In the genomic region with DNA sequence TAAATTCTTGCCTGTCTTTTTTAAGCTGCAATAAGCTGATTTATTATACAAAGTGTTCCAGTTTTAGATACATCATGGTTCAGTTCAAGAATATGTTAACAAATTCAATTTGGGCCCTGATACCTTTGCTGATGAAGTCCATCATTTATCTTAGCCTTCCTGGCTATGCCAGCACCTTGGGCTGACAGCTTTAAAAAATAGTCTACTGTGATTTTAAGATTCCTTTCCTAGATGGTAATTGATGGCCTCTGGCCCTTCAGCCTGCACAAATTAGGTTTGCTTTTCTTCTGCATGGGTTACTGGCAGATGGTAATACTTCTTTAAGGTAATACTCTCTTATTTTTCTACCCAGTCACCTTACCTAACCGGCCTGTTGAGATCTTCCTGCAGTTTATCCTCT, we compare ENCODE assay signal across 1 cellular context.
TF ChIP-seq lines count a peak whose summit lies in the region.

No MANE protein-coding gene starts in this region.

TF ChIP-seq in WTC11, 78 proteins besides CTCF, POLR2A, EP300 and RAD21 (continued from another document):
- no peak for TF ChIP-seq USF1 (CRISPR knock-in tag; IDR thresholded peaks at IDR 0.05)
- no peak for TF ChIP-seq ZNF263 (CRISPR knock-in tag; IDR thresholded peaks at IDR 0.05; ENCODE audit: low read depth)
- no peak for TF ChIP-seq GRHL2 (CRISPR knock-in tag; IDR thresholded peaks at IDR 0.05; ENCODE audit: insufficient replicate concordance, severe bottlenecking)
- TF ChIP-seq TP53 (CRISPR knock-in tag; IDR thresholded peaks at IDR 0.05): no peak
- no peak for TF ChIP-seq PRRX2 (CRISPR knock-in tag; IDR thresholded peaks at IDR 0.05)
- TF ChIP-seq NR1H2 (CRISPR knock-in tag; IDR thresholded peaks at IDR 0.05): no peak
- TF ChIP-seq HMGXB4 (CRISPR knock-in tag; IDR thresholded peaks at IDR 0.05): no peak
- TF ChIP-seq, protein P1, sequence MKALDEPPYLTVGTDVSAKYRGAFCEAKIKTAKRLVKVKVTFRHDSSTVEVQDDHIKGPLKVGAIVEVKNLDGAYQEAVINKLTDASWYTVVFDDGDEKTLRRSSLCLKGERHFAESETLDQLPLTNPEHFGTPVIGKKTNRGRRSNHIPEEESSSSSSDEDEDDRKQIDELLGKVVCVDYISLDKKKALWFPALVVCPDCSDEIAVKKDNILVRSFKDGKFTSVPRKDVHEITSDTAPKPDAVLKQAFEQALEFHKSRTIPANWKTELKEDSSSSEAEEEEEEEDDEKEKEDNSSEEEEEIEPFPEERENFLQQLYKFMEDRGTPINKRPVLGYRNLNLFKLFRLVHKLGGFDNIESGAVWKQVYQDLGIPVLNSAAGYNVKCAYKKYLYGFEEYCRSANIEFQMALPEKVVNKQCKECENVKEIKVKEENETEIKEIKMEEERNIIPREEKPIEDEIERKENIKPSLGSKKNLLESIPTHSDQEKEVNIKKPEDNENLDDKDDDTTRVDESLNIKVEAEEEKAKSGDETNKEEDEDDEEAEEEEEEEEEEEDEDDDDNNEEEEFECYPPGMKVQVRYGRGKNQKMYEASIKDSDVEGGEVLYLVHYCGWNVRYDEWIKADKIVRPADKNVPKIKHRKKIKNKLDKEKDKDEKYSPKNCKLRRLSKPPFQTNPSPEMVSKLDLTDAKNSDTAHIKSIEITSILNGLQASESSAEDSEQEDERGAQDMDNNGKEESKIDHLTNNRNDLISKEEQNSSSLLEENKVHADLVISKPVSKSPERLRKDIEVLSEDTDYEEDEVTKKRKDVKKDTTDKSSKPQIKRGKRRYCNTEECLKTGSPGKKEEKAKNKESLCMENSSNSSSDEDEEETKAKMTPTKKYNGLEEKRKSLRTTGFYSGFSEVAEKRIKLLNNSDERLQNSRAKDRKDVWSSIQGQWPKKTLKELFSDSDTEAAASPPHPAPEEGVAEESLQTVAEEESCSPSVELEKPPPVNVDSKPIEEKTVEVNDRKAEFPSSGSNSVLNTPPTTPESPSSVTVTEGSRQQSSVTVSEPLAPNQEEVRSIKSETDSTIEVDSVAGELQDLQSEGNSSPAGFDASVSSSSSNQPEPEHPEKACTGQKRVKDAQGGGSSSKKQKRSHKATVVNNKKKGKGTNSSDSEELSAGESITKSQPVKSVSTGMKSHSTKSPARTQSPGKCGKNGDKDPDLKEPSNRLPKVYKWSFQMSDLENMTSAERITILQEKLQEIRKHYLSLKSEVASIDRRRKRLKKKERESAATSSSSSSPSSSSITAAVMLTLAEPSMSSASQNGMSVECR (CRISPR knock-in tag; IDR thresholded peaks at IDR 0.05; ENCODE audit: borderline replicate concordance): no peak
- TF ChIP-seq MYBL2 (CRISPR knock-in tag; IDR thresholded peaks at IDR 0.05): no peak
- no peak for TF ChIP-seq GABPB1 (CRISPR knock-in tag; IDR thresholded peaks at IDR 0.05)
TF ChIP-seq in WTC11: peak in this region for 0.
